ENCODE assay signal across 15 cellular contexts in the genomic region with DNA sequence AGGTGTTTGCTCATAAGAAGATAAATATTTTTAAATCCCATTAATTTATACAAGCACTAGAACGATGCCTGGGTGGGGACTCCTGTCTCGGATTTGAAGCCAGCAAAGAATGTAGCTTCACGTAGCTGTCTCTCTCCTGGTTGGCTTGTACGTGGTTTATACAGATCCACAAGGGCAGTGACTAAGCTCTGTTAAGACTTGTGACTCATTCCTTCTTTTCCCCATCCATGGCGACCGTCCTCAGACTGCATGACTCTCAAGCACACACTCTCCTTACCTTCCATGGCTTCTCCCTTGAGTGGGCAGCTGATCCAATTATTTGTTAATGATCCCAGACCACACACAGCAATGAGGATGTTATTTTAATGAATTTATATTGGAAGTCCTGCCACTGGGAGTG.
DNase-seq lines count a peak whose midpoint lies in the region; TF ChIP-seq lines count a peak whose summit lies in the region.
"Had no signal": no experiment of that assay in that cellular context is flagged by ENCODE, and none has a peak within 500 bp of the region (broad histone marks: within the 10 kb centered on the region; RNA-seq: fewer than 3 reads in every experiment).

No MANE protein-coding gene starts in this region.

- H3K27me3 Mint-ChIP-seq in activated CD4-positive, alpha-beta T cell treated with anti-CD3 and anti-CD28 coated beads, Interleukin-2, amount 10 ng/mL, durations not matched to agents 24 days and 14 days = no peaks in the 10 kb centered on the region
- H3K27me3 Mint-ChIP-seq: activated CD4-positive, alpha-beta memory T cell treated with anti-CD3 and anti-CD28 coated beads, Interleukin-2, amount 10 ng/mL, durations not matched to agents 7 days and 5 days; activated naive CD8-positive, alpha-beta T cell had no signal

- TF ChIP-seq CTCF in HEK293 (tag by site-specific recombination; IDR thresholded peaks at IDR 0.05) = no peak
- TF ChIP-seq CTCF in WERI-Rb-1 (IDR thresholded peaks at IDR 0.05; ENCODE audit: low read depth, low read length) = no peak
- no peak for TF ChIP-seq CTCF in tibial nerve (IDR thresholded peaks at IDR 0.05)

- no peak for TF ChIP-seq POLR2A in tibial nerve (IDR thresholded peaks at IDR 0.05)

- H3K9me3 ChIP-seq in HEK293 (ENCODE audit: control insufficient read depth, insufficient read depth, low read depth, low read length) (no peaks in the 10 kb centered on the region), WERI-Rb-1 (ENCODE audit: severe bottlenecking) (no peaks in the 10 kb centered on the region), tibial nerve (no peaks in the 10 kb centered on the region)
- H3K9me3 ChIP-seq: ovary, tibial artery had no signal

- intact Hi-C loops in activated CD4-positive, alpha-beta T cell treated with anti-CD3 and anti-CD28 coated beads, Interleukin-2, amount 10 ng/mL, durations not matched to agents 24 days and 14 days (cut with micrococcal nuclease) = no loop called here

- no peaks in the 10 kb centered on the region for H3K79me2 ChIP-seq in ACC112 (ENCODE audit: control insufficient read depth, insufficient read depth, low read length, unreplicated experiment)

- DNase-seq in WERI-Rb-1 = peak; percentile 13
- peak; percentile 34 for DNase-seq in hepatic stellate cell (ENCODE audit: low spot score)
- DNase-seq in NAMALWA (ENCODE audit: low spot score) = no peak
- DNase-seq in occipital lobe (lab: John Stamatoyannopoulos, UW) = no peak
- DNase-seq in activated CD4-positive, alpha-beta T cell treated with anti-CD3 and anti-CD28 coated beads, Interleukin-2, amount 10 ng/mL, durations not matched to agents 24 days and 14 days = no peak
- DNase-seq in tibial nerve (ENCODE audit: low spot score in 2 of 2) = no peak
- DNase-seq: activated CD4-positive, alpha-beta memory T cell treated with anti-CD3 and anti-CD28 coated beads, Interleukin-2, amount 10 ng/mL, durations not matched to agents 7 days and 5 days; NCI-H2227 treated with DMSO at 0.1 percent for 48 hours; ovary; tibial artery had no signal

- no peak overlapping the region for H3K27ac Mint-ChIP-seq in activated CD4-positive, alpha-beta T cell treated with anti-CD3 and anti-CD28 coated beads, Interleukin-2, amount 10 ng/mL, durations not matched to agents 24 days and 14 days
- H3K27ac Mint-ChIP-seq: activated CD4-positive, alpha-beta memory T cell treated with anti-CD3 and anti-CD28 coated beads, Interleukin-2, amount 10 ng/mL, durations not matched to agents 7 days and 5 days; activated naive CD8-positive, alpha-beta T cell had no signal

- WGBS in tibial nerve, 2 donors = 77 to 80% methylated on average over 6 of the region's 6 CpGs

- H3K4me1 ChIP-seq in ACC112 (ENCODE audit: control insufficient read depth, insufficient read depth, low read length, unreplicated experiment) = peaks cover 32% of the 10 kb centered on the region
- H3K4me1 ChIP-seq in HEK293 (ENCODE audit: control insufficient read depth, insufficient read depth, low read length) = peaks cover 23% of the 10 kb centered on the region
- H3K4me1 ChIP-seq in tibial nerve = no peaks in the 10 kb centered on the region

- H3K4me1 Mint-ChIP-seq in activated CD4-positive, alpha-beta T cell treated with anti-CD3 and anti-CD28 coated beads, Interleukin-2, amount 10 ng/mL, durations not matched to agents 24 days and 14 days = no peaks in the 10 kb centered on the region
- H3K4me1 Mint-ChIP-seq: activated CD4-positive, alpha-beta memory T cell treated with anti-CD3 and anti-CD28 coated beads, Interleukin-2, amount 10 ng/mL, durations not matched to agents 7 days and 5 days had no signal

- peaks cover 4% of the 10 kb centered on the region for H3K9me3 Mint-ChIP-seq in activated CD4-positive, alpha-beta T cell treated with anti-CD3 and anti-CD28 coated beads, Interleukin-2, amount 10 ng/mL, durations not matched to agents 24 days and 14 days

- no peaks in the 10 kb centered on the region for H3K27me3 ChIP-seq in ACC112 (ENCODE audit: insufficient read depth, low read length)
- H3K27me3 ChIP-seq in WERI-Rb-1 (ENCODE audit: insufficient read depth, low read depth, severe bottlenecking) = peaks cover 50% of the 10 kb centered on the region
- no peaks in the 10 kb centered on the region for H3K27me3 ChIP-seq in tibial nerve
- H3K27me3 ChIP-seq: ovary, tibial artery had no signal

- H3K4me3 Mint-ChIP-seq in activated CD4-positive, alpha-beta T cell treated with anti-CD3 and anti-CD28 coated beads, Interleukin-2, amount 10 ng/mL, durations not matched to agents 24 days and 14 days = no peak overlapping the region
- H3K4me3 Mint-ChIP-seq: activated CD4-positive, alpha-beta memory T cell treated with anti-CD3 and anti-CD28 coated beads, Interleukin-2, amount 10 ng/mL, durations not matched to agents 7 days and 5 days; activated naive CD8-positive, alpha-beta T cell had no signal

- CTCF ChIA-PET in HEK293 (lab: Yijun Ruan, JAX) = interaction anchor here (0.5 to 3.6 kb wide), 8 partner anchors 9 to 1098 kb away, joined by 3 to 14 read pairs (median 4); no protein-coding TSS in a partner anchor

- no peak overlapping the region for H3K4me3 ChIP-seq in ACC112 (ENCODE audit: low read depth, low read length)
- no peak overlapping the region for H3K4me3 ChIP-seq in HEK293 (ENCODE audit: low read depth, low read length)
- no peak overlapping the region for H3K4me3 ChIP-seq in WERI-Rb-1 (ENCODE audit: low read depth, low read length)
- H3K4me3 ChIP-seq in tibial nerve = no peak overlapping the region
- H3K4me3 ChIP-seq: ovary, tibial artery had no signal

- no peak for TF ChIP-seq EP300 in tibial nerve (IDR thresholded peaks at IDR 0.05)

- POLR2A ChIA-PET in HEK293 (lab: Yijun Ruan, JAX) = interaction anchor here (1.1 kb wide), 1 partner anchor 681 kb away, joined by 3 read pairs; no protein-coding TSS in a partner anchor

- H3K27ac ChIP-seq in ACC112 (ENCODE audit: low read depth, low read length) = peak overlapping the region; percentile 42
- H3K27ac ChIP-seq in HEK293 (ENCODE audit: extremely low read depth, low read depth, low read length) = peak overlapping the region; percentile 46; the same call in 1 of the 2 replicates
- H3K27ac ChIP-seq in WERI-Rb-1 = no peak overlapping the region
- no peak overlapping the region for H3K27ac ChIP-seq in tibial nerve
- H3K27ac ChIP-seq: C4-2B, KMS-11, ovary, tibial artery had no signal

- no peaks in the 10 kb centered on the region for H3K36me3 Mint-ChIP-seq in activated CD4-positive, alpha-beta T cell treated with anti-CD3 and anti-CD28 coated beads, Interleukin-2, amount 10 ng/mL, durations not matched to agents 24 days and 14 days (ENCODE audit: low read depth)
- H3K36me3 Mint-ChIP-seq: activated naive CD8-positive, alpha-beta T cell had no signal

- H3K36me3 ChIP-seq in ACC112 (ENCODE audit: insufficient read depth, low read length) = no peaks in the 10 kb centered on the region
- H3K36me3 ChIP-seq in HEK293 (ENCODE audit: control insufficient read depth in 2 of 2, insufficient read depth in 1 of 2, low read length in 2 of 2) = no peaks in the 10 kb centered on the region
- H3K36me3 ChIP-seq in WERI-Rb-1 = no peaks in the 10 kb centered on the region
- H3K36me3 ChIP-seq in tibial nerve = no peaks in the 10 kb centered on the region
- H3K36me3 ChIP-seq: ovary, tibial artery had no signal

- H2AFZ ChIP-seq in ACC112 (ENCODE audit: low read length, unreplicated experiment) = peak overlapping the region; percentile 37

TF ChIP-seq in HEK293, 187 proteins besides CTCF, POLR2A, EP300 and RAD21 (continues in another document):
- TF ChIP-seq, protein P1, sequence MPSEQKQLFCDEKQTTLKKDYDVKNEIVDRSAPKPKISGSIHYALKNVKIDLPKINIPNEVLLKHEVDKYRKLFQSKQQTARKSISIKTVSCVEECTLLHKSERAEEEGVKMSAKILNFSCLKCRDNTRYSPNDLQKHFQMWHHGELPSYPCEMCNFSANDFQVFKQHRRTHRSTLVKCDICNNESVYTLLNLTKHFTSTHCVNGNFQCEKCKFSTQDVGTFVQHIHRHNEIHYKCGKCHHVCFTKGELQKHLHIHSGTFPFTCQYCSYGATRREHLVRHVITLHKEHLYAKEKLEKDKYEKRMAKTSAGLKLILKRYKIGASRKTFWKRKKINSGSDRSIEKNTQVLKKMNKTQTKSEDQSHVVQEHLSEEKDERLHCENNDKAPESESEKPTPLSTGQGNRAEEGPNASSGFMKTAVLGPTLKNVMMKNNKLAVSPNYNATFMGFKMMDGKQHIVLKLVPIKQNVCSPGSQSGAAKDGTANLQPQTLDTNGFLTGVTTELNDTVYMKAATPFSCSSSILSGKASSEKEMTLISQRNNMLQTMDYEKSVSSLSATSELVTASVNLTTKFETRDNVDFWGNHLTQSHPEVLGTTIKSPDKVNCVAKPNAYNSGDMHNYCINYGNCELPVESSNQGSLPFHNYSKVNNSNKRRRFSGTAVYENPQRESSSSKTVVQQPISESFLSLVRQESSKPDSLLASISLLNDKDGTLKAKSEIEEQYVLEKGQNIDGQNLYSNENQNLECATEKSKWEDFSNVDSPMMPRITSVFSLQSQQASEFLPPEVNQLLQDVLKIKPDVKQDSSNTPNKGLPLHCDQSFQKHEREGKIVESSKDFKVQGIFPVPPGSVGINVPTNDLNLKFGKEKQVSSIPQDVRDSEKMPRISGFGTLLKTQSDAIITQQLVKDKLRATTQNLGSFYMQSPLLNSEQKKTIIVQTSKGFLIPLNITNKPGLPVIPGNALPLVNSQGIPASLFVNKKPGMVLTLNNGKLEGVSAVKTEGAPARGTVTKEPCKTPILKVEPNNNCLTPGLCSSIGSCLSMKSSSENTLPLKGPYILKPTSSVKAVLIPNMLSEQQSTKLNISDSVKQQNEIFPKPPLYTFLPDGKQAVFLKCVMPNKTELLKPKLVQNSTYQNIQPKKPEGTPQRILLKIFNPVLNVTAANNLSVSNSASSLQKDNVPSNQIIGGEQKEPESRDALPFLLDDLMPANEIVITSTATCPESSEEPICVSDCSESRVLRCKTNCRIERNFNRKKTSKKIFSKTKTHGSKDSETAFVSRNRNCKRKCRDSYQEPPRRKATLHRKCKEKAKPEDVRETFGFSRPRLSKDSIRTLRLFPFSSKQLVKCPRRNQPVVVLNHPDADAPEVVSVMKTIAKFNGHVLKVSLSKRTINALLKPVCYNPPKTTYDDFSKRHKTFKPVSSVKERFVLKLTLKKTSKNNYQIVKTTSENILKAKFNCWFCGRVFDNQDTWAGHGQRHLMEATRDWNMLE (tag by site-specific recombination; conservative IDR thresholded peaks at IDR 0.05; ENCODE audit: low read depth) = peak; percentile 32; the same call in 1 of the 2 replicates
- TF ChIP-seq ZNF558 (tag by site-specific recombination; IDR thresholded peaks at IDR 0.05) (peak; percentile 85), HOXA7 (CRISPR knock-in tag; IDR thresholded peaks at IDR 0.05; ENCODE audit: borderline replicate concordance) (no peak)

Comparison
In these comparisons a context has a peak if more than half of its experiments do, and no peak if none do; other contexts are left out.
1. H3K27ac ChIP-seq: peak in ACC112 (single experiment) and HEK293 (single experiment); none in WERI-Rb-1 (single experiment) and tibial nerve (0 of 4).
2. DNase-seq: peak in WERI-Rb-1 (single experiment) and hepatic stellate cell (single experiment); none in NAMALWA (single experiment), occipital lobe (single experiment), activated CD4-positive, alpha-beta T cell treated with anti-CD3 and anti-CD28 coated beads, Interleukin-2, amount 10 ng/mL, durations not matched to agents 24 days and 14 days (single experiment) and tibial nerve (0 of 2).